ENCODE assay signal across 8 cellular contexts in the genomic region with DNA sequence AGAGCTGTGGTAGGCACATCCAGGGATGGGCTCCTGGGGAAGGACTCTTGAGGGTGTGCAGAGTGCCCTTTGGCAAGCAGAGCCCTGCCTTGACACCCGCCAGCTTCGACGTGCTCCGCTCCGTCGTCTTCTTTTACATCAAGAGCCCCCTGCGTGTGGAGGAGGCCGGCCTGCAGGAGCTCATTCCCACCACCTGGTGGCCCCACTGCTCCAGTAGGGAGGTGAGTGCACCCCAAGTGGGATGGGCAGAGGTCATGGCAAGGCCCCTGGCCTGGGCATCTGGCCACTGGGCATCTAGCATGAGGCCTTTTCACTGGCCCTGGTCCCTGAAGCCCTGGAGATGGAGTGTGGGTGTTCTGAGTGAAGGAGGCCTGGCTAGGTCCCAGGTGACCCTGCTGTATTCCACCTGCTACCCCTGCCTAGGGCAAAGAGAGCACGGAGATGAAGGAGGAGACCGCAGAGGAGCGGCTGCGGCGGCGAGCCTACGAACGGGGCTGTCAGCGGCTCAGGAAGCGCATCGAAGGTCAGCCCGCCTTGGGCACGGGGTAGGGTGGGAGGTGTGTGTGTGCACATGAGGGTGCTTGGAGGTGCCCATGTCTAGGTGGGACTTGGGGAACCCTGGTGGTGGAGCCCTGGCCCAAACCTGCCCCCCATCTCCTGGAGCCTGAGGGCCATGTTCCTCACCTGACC. TPM values are rescaled to one million over a fixed set of nuclear protein-coding genes. Genes with fewer than 3 reads are reported as not detected.
DNase-seq lines count a peak whose midpoint lies in the region; ATAC-seq and TF ChIP-seq lines count a peak whose summit lies in the region.
"Had no signal": no experiment of that assay in that cellular context is flagged by ENCODE, and none has a peak within 500 bp of the region (broad histone marks: within the 10 kb centered on the region; RNA-seq: fewer than 3 reads in every experiment).

No MANE protein-coding gene starts in this region.

- H3K9me3 ChIP-seq in heart left ventricle (no peaks in the 10 kb centered on the region), upper lobe of right lung (no peaks in the 10 kb centered on the region), MG63 (no peaks in the 10 kb centered on the region)

- TF ChIP-seq CTCF in heart left ventricle (IDR thresholded peaks at IDR 0.05) (peak in 8 of 12 donors; percentile 12 to 48 (median 31)), upper lobe of right lung (IDR thresholded peaks at IDR 0.05) (peak; percentile 26)

- H3K36me3 ChIP-seq in heart left ventricle (peaks cover 0 to 85% (median 53%) of the 10 kb centered on the region in 9 donors), upper lobe of right lung (peaks cover 40% of the 10 kb centered on the region), MG63 (no peaks in the 10 kb centered on the region)

- H3K4me1 ChIP-seq in heart left ventricle = peaks cover 0 to 24% (median 4%) of the 10 kb centered on the region in 12 donors
- no peaks in the 10 kb centered on the region for H3K4me1 ChIP-seq in upper lobe of right lung

- H3K9me3 Mint-ChIP-seq in T-helper 2 cell treated with Interferon-gamma antibody and Interleukin-4, amounts not matched to agents 5 μg/mL and 100 μg/mL, for 36 hours = no peaks in the 10 kb centered on the region

- H3K36me3 Mint-ChIP-seq in T-helper 2 cell treated with Interferon-gamma antibody and Interleukin-4, amounts not matched to agents 5 μg/mL and 100 μg/mL, for 36 hours (ENCODE audit: low read depth) = peaks cover 5% of the 10 kb centered on the region

- H3K27me3 Mint-ChIP-seq in T-helper 2 cell treated with Interferon-gamma antibody and Interleukin-4, amounts not matched to agents 5 μg/mL and 100 μg/mL, for 36 hours (ENCODE audit: low read depth) = no peaks in the 10 kb centered on the region

- no peak overlapping the region for H3K27ac Mint-ChIP-seq in T-helper 2 cell treated with Interferon-gamma antibody and Interleukin-4, amounts not matched to agents 5 μg/mL and 100 μg/mL, for 36 hours

- H3K27ac ChIP-seq in heart left ventricle (no peak overlapping the region), upper lobe of right lung (no peak overlapping the region)

- no peaks in the 10 kb centered on the region for H3K4me1 Mint-ChIP-seq in T-helper 2 cell treated with Interferon-gamma antibody and Interleukin-4, amounts not matched to agents 5 μg/mL and 100 μg/mL, for 36 hours (ENCODE audit: low read depth)

- H3K4me3 Mint-ChIP-seq in T-helper 2 cell treated with Interferon-gamma antibody and Interleukin-4, amounts not matched to agents 5 μg/mL and 100 μg/mL, for 36 hours = no peak overlapping the region

- DNase-seq in heart left ventricle (no peak), left cardiac atrium (no peak), ecto neural progenitor cell (ENCODE audit: low spot score) (peak; percentile 71), upper lobe of right lung (no peak), MG63 (no peak)
- DNase-seq in T-helper 2 cell treated with Interferon-gamma antibody and Interleukin-4, amounts not matched to agents 5 μg/mL and 100 μg/mL, for 36 hours (ENCODE audit: low spot score) = no peak
- DNase-seq: cerebellar nuclear complex had no signal

- H3K4me3 ChIP-seq in heart left ventricle (no peak overlapping the region), upper lobe of right lung (no peak overlapping the region), MG63 (no peak overlapping the region)

- WGBS in heart left ventricle, 4 donors = 82 to 96% (median 83%) methylated on average over 13 to 21 of the region's 21 CpGs

- TF ChIP-seq POLR2A in heart left ventricle (IDR thresholded peaks at IDR 0.05) = no peak

- H3K27me3 ChIP-seq in heart left ventricle = no peaks in the 10 kb centered on the region
- no peaks in the 10 kb centered on the region for H3K27me3 ChIP-seq in upper lobe of right lung
- H3K27me3 ChIP-seq in MG63 = no peaks in the 10 kb centered on the region

- no peak for ATAC-seq in heart left ventricle
- no peak for ATAC-seq in left cardiac atrium
- ATAC-seq in upper lobe of right lung = no peak

- intact Hi-C loops in heart left ventricle (cut with DNase I) (loop anchor here in 5 of 10 donors (2.0 to 10.0 kb wide), 8 partner anchors 136 to 213 kb away; partner anchors contain the start of gene MST1R (in 2 of the 5)), left cardiac atrium (cut with DNase I) (no loop called here), upper lobe of right lung (cut with DNase I) (no loop called here)

RNA-seq across cellular contexts. Expression of gene RNF123, which starts 12.2 kb away (rescaled TPM):
- total RNA-seq in heart left ventricle (10 to 100 TPM; 44.6 to 61.4 (median 49.5) TPM), left cardiac atrium (10 to 100 TPM; 39.2 to 44.8 TPM), upper lobe of right lung (41.4 TPM)
- polyA plus RNA-seq in heart left ventricle = 10 to 100 TPM; 27.7 to 28.5 TPM
- total RNA-seq in MG63 (2014; rRNA removed; shearing (Covaris generic); ENCODE audit: low replicate concordance) = 8.5 TPM in 2 replicates

RNA-seq across cellular contexts. Expression of gene MST1, which starts 12.3 kb away (rescaled TPM):
- total RNA-seq in heart left ventricle = 10 to 100 TPM in 1 of 9 donors, 1 to 10 TPM in 8; 1.8 to 29.4 (median 3.2) TPM
- 1 to 10 TPM; 2.0 to 4.4 TPM for polyA plus RNA-seq in heart left ventricle
- 10 to 100 TPM in 1 of 2 donors, 1 to 10 TPM in 1; 8.8 to 11.5 TPM for total RNA-seq in left cardiac atrium
- total RNA-seq in upper lobe of right lung = 23.7 TPM
- total RNA-seq in MG63 (2014; rRNA removed; shearing (Covaris generic); ENCODE audit: low replicate concordance) = 0.33 TPM in 1 of 2 replicates, not detected in the other

RNA-seq across cellular contexts. Expression of gene AMIGO3, which starts 18.0 kb away (rescaled TPM):
- total RNA-seq in heart left ventricle (1 to 10 TPM in 1 of 9 donors, under 1 TPM in 2, not detected in 6; 0.14 to 1.4 (median 0.40) TPM), left cardiac atrium (under 1 TPM in 1 of 2 donors, not detected in 1; 0.09 TPM), upper lobe of right lung (0.26 TPM)
- under 1 TPM; 0.69 to 0.76 TPM for polyA plus RNA-seq in heart left ventricle
- 2.1 TPM in 1 of 2 replicates, not detected in the other for total RNA-seq in MG63 (2014; rRNA removed; shearing (Covaris generic); ENCODE audit: low replicate concordance)
- total RNA-seq: H4 had no signal

RNA-seq across cellular contexts. Expression of gene GMPPB, which starts 22.2 kb away (rescaled TPM):
- total RNA-seq in heart left ventricle (10 to 100 TPM in 8 of 9 donors, 1 to 10 TPM in 1; 9.4 to 21.8 (median 13.7) TPM), left cardiac atrium (10 to 100 TPM; 22.4 to 38.3 TPM), upper lobe of right lung (34.8 TPM)
- 10 to 100 TPM in 1 of 2 donors, 1 to 10 TPM in 1; 7.6 to 53.7 TPM for polyA plus RNA-seq in heart left ventricle
- total RNA-seq in MG63 (2014; rRNA removed; shearing (Covaris generic); ENCODE audit: low replicate concordance) = 16.8 and 19.4 TPM in 2 replicates

RNA-seq across cellular contexts. Expression of gene APEH, which starts 27.4 kb away (rescaled TPM):
- total RNA-seq in heart left ventricle (100 to 1,000 TPM in 6 of 9 donors, 10 to 100 TPM in 3; 74.6 to 136 (median 105) TPM), left cardiac atrium (10 to 100 TPM; 75.3 to 82.6 TPM), upper lobe of right lung (88.5 TPM)
- polyA plus RNA-seq in heart left ventricle = 10 to 100 TPM; 18.3 to 84.9 TPM
- 53.9 and 87.5 TPM in 2 replicates for total RNA-seq in MG63 (2014; rRNA removed; shearing (Covaris generic); ENCODE audit: low replicate concordance)
